ENCODE assay signal across 8 cellular contexts in genomic region chr6:46129301-46129633, GRCh38. TPM values are rescaled to one million over a fixed set of nuclear protein-coding genes. Genes with fewer than 3 reads are reported as not detected.
DNase-seq lines count a peak whose midpoint lies in the region; ATAC-seq and TF ChIP-seq lines count a peak whose summit lies in the region.

No MANE protein-coding gene starts in this region.

- peak overlapping the region; percentile 74 for H3K4me3 ChIP-seq in GM08714 (ENCODE audit: low read length)

- in situ Hi-C loops in KBM-7 (cut with MboI; ENCODE audit: low pct_unique_long_range_greater_than_20kb, low sequenced_read_pairs) = no loop called here

- DNase-seq in NCI-H1105 (lab: John Stamatoyannopoulos, UW) (peak; percentile 6), endothelial cell (ENCODE audit: low spot score) (no peak), osteocyte (ENCODE audit: extremely low spot score, unreplicated experiment) (no peak), KBM-7 (no peak), NCI-H446 treated with DMSO at 0.1 percent for 48 hours (lab: John Stamatoyannopoulos, UW) (no peak)
- no peak for DNase-seq in effector CD4-positive, alpha-beta T cell

- ATAC-seq in GM21723 (IDR thresholded peaks at IDR 0.05; ENCODE audit: unreplicated experiment) = peak; percentile 29

- H3K4me3 Mint-ChIP-seq in endothelial cell (ENCODE audit: unreplicated experiment) (peak overlapping the region; percentile 91), osteocyte (ENCODE audit: unreplicated experiment) (peak overlapping the region; percentile 69)

- H3K27ac Mint-ChIP-seq in endothelial cell (ENCODE audit: unreplicated experiment) = no peak overlapping the region
- no peak overlapping the region for H3K27ac Mint-ChIP-seq in osteocyte (ENCODE audit: unreplicated experiment)

- H3K36me3 Mint-ChIP-seq in endothelial cell (ENCODE audit: low read depth, unreplicated experiment) (no peaks in the 10 kb centered on the region), osteocyte (ENCODE audit: unreplicated experiment) (no peaks in the 10 kb centered on the region)

- H3K9me3 Mint-ChIP-seq in endothelial cell (ENCODE audit: unreplicated experiment) (no peaks in the 10 kb centered on the region), osteocyte (ENCODE audit: unreplicated experiment) (no peaks in the 10 kb centered on the region)

- H3K4me1 Mint-ChIP-seq in endothelial cell (ENCODE audit: unreplicated experiment) (no peaks in the 10 kb centered on the region), osteocyte (ENCODE audit: unreplicated experiment) (peaks cover 7% of the 10 kb centered on the region)

- no peaks in the 10 kb centered on the region for H3K27me3 Mint-ChIP-seq in endothelial cell (ENCODE audit: unreplicated experiment)
- H3K27me3 Mint-ChIP-seq in osteocyte (ENCODE audit: unreplicated experiment) = peaks cover 51% of the 10 kb centered on the region

- TF ChIP-seq CTCF in endothelial cell (IDR thresholded peaks at IDR 0.05; ENCODE audit: unreplicated experiment) (no peak), osteocyte (IDR thresholded peaks at IDR 0.05) (no peak)

RNA-seq across cellular contexts. Expression of gene ENPP4, which starts 0.5 kb away (rescaled TPM):
- 6.1 TPM for total RNA-seq in endothelial cell (ENCODE audit: unreplicated experiment)
- 0.18 and 0.27 TPM in 2 replicates for total RNA-seq in osteocyte

RNA-seq across cellular contexts. Expression of gene ENPP5, which starts 41.5 kb away (rescaled TPM):
- total RNA-seq in endothelial cell (ENCODE audit: unreplicated experiment) (4.8 TPM), osteocyte (not detected in 2 replicates)
